In the genomic region with DNA sequence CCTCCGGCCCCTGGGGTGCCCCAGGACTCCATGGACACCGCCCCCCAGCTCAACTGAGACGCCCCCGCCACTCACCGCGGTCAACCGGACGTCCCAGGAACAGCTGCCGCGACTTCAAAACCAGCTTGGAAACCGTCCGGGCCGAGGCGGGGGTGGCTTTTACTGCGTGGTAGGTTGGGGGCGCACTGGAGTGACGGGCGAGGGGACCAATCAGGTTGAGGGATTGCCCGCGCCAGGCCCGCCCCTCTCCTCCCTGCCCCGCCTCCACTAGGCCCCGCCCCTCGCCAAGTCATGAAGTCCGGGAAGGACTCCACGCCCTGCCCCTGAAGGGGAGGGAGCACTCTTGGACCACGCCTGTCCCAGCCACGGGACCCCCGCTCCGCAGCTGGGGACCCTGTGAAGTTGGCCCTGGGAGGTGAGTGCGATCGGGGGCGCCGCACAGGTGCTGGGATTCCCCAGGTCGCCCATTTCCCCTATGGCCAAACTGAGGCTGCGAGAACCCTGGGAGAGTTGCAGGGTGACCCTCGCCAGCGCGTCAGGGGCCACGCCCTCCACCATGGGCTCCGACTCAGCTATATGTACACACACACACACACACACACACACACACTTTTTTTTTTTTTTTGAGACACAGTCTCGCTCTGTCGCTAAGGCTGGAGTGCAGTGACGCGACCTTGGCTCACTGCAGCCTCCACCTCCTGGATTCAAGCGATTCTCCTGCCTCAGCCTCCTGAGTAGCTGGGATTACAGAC, we compare ENCODE assay signal across 1 cellular context.
TF ChIP-seq lines count a peak whose summit lies in the region.

A gene with protein sequence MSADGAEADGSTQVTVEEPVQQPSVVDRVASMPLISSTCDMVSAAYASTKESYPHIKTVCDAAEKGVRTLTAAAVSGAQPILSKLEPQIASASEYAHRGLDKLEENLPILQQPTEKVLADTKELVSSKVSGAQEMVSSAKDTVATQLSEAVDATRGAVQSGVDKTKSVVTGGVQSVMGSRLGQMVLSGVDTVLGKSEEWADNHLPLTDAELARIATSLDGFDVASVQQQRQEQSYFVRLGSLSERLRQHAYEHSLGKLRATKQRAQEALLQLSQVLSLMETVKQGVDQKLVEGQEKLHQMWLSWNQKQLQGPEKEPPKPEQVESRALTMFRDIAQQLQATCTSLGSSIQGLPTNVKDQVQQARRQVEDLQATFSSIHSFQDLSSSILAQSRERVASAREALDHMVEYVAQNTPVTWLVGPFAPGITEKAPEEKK (minus strand): TSS at position 134 of the 752 bp plus-strand sequence. CDS start 6,273 bp downstream, outside the sequence.

TF ChIP-seq in K562, 482 proteins besides CTCF, POLR2A, EP300 and RAD21 (continued from another document):
- TF ChIP-seq, protein P1, sequence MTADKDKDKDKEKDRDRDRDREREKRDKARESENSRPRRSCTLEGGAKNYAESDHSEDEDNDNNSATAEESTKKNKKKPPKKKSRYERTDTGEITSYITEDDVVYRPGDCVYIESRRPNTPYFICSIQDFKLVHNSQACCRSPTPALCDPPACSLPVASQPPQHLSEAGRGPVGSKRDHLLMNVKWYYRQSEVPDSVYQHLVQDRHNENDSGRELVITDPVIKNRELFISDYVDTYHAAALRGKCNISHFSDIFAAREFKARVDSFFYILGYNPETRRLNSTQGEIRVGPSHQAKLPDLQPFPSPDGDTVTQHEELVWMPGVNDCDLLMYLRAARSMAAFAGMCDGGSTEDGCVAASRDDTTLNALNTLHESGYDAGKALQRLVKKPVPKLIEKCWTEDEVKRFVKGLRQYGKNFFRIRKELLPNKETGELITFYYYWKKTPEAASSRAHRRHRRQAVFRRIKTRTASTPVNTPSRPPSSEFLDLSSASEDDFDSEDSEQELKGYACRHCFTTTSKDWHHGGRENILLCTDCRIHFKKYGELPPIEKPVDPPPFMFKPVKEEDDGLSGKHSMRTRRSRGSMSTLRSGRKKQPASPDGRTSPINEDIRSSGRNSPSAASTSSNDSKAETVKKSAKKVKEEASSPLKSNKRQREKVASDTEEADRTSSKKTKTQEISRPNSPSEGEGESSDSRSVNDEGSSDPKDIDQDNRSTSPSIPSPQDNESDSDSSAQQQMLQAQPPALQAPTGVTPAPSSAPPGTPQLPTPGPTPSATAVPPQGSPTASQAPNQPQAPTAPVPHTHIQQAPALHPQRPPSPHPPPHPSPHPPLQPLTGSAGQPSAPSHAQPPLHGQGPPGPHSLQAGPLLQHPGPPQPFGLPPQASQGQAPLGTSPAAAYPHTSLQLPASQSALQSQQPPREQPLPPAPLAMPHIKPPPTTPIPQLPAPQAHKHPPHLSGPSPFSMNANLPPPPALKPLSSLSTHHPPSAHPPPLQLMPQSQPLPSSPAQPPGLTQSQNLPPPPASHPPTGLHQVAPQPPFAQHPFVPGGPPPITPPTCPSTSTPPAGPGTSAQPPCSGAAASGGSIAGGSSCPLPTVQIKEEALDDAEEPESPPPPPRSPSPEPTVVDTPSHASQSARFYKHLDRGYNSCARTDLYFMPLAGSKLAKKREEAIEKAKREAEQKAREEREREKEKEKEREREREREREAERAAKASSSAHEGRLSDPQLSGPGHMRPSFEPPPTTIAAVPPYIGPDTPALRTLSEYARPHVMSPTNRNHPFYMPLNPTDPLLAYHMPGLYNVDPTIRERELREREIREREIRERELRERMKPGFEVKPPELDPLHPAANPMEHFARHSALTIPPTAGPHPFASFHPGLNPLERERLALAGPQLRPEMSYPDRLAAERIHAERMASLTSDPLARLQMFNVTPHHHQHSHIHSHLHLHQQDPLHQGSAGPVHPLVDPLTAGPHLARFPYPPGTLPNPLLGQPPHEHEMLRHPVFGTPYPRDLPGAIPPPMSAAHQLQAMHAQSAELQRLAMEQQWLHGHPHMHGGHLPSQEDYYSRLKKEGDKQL (CRISPR knock-in tag; IDR thresholded peaks at IDR 0.05; ENCODE audit: borderline replicate concordance), result 0 out of 2 replicates have a peak, but pooled peaks have one; percentile 41
- no peak for TF ChIP-seq MED1 (CRISPR knock-in tag; IDR thresholded peaks at IDR 0.05; ENCODE audit: borderline replicate concordance)
- no peak for TF ChIP-seq PCBP2 (IDR thresholded peaks at IDR 0.05; ENCODE audit: low read depth, low read length, poor library complexity, severe bottlenecking)
- TF ChIP-seq, protein P2, sequence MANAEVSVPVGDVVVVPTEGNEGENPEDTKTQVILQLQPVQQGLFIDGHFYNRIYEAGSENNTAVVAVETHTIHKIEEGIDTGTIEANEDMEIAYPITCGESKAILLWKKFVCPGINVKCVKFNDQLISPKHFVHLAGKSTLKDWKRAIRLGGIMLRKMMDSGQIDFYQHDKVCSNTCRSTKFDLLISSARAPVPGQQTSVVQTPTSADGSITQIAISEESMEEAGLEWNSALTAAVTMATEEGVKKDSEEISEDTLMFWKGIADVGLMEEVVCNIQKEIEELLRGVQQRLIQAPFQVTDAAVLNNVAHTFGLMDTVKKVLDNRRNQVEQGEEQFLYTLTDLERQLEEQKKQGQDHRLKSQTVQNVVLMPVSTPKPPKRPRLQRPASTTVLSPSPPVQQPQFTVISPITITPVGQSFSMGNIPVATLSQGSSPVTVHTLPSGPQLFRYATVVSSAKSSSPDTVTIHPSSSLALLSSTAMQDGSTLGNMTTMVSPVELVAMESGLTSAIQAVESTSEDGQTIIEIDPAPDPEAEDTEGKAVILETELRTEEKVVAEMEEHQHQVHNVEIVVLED (CRISPR knock-in tag; IDR thresholded peaks at IDR 0.05), result no peak
- peak; percentile 97 for TF ChIP-seq ZNF384 (IDR thresholded peaks at IDR 0.05; ENCODE audit: low read depth, low read length)
